ENCODE assay signal across 8 cellular contexts in genomic region chr10:102645741-102646609, GRCh38. TPM values are rescaled to one million over a fixed set of nuclear protein-coding genes. Genes with fewer than 3 reads are reported as not detected.
DNase-seq lines count a peak whose midpoint lies in the region; ATAC-seq, FAIRE-seq and TF ChIP-seq lines count a peak whose summit lies in the region.

No MANE protein-coding gene starts in this region.

- H3K36me3 Mint-ChIP-seq in activated naive CD4-positive, alpha-beta T cell treated with anti-CD3 and anti-CD28 coated beads, Interleukin-2, amount 10 ng/mL, durations not matched to agents 7 days and 5 days: peaks cover 10% of the 10 kb centered on the region
- no peaks in the 10 kb centered on the region for H3K36me3 Mint-ChIP-seq in glutamatergic neuron (ENCODE audit: unreplicated experiment)

- DNase-seq in GM19239 (ENCODE audit: insufficient read length, low spot score) (no peak), SK-MEL-5 (ENCODE audit: low read depth, low spot score) (peak; percentile 28), glutamatergic neuron (peak; percentile 76), pancreas (peak; percentile 68 to 86 (median 78)), tibial nerve (ENCODE audit: low spot score in 2 of 2) (peak; percentile 90 to 94)
- DNase-seq in activated naive CD4-positive, alpha-beta T cell treated with anti-CD3 and anti-CD28 coated beads, Interleukin-2, amount 10 ng/mL, durations not matched to agents 7 days and 5 days: peak; percentile 81

- peak; percentile 85 to 86 for TF ChIP-seq POLR2A in tibial nerve (IDR thresholded peaks at IDR 0.05)

- peak overlapping the region; percentile 92 for H3K4me3 Mint-ChIP-seq in activated naive CD4-positive, alpha-beta T cell treated with anti-CD3 and anti-CD28 coated beads, Interleukin-2, amount 10 ng/mL, durations not matched to agents 7 days and 5 days
- H3K4me3 Mint-ChIP-seq in glutamatergic neuron (ENCODE audit: unreplicated experiment): peak overlapping the region; percentile 99

- H3K27me3 Mint-ChIP-seq in activated naive CD4-positive, alpha-beta T cell treated with anti-CD3 and anti-CD28 coated beads, Interleukin-2, amount 10 ng/mL, durations not matched to agents 7 days and 5 days: no peaks in the 10 kb centered on the region
- H3K27me3 Mint-ChIP-seq in glutamatergic neuron (ENCODE audit: unreplicated experiment): peaks cover 31% of the 10 kb centered on the region

- peaks cover 55% of the 10 kb centered on the region for H3K4me1 Mint-ChIP-seq in activated naive CD4-positive, alpha-beta T cell treated with anti-CD3 and anti-CD28 coated beads, Interleukin-2, amount 10 ng/mL, durations not matched to agents 7 days and 5 days
- H3K4me1 Mint-ChIP-seq in glutamatergic neuron (ENCODE audit: low read depth, unreplicated experiment): peaks cover 29% of the 10 kb centered on the region

- 1% methylated on average over 29 of the region's 29 CpGs for WGBS in pancreas, 2 donors
- WGBS in tibial nerve, 2 donors: 0% methylated on average over 17 to 21 of the region's 29 CpGs

- peak overlapping the region; percentile 97 for H3K9ac ChIP-seq in BLaER1

- peak overlapping the region; percentile 97 for H3K4me2 ChIP-seq in BLaER1

- TF ChIP-seq CTCF in glutamatergic neuron (IDR thresholded peaks at IDR 0.05; ENCODE audit: partially characterized antibody, unreplicated experiment) (no peak), pancreas (IDR thresholded peaks at IDR 0.05) (no peak), tibial nerve (IDR thresholded peaks at IDR 0.05) (peak in 2 of 5 experiments; percentile 37 to 38)

- H3K27ac ChIP-seq in BLaER1 (peak overlapping the region; percentile 98), pancreas (peak overlapping the region; percentile 95 to 99 (median 98)), tibial nerve (peak overlapping the region; percentile 99 to 100 (median 99))

- H3K9me3 Mint-ChIP-seq in activated naive CD4-positive, alpha-beta T cell treated with anti-CD3 and anti-CD28 coated beads, Interleukin-2, amount 10 ng/mL, durations not matched to agents 7 days and 5 days: no peaks in the 10 kb centered on the region
- peaks cover 31% of the 10 kb centered on the region for H3K9me3 Mint-ChIP-seq in glutamatergic neuron (ENCODE audit: unreplicated experiment)

- H3K27me3 ChIP-seq in BLaER1: no peaks in the 10 kb centered on the region
- H3K27me3 ChIP-seq in pancreas: no peaks in the 10 kb centered on the region
- H3K27me3 ChIP-seq in tibial nerve: no peaks in the 10 kb centered on the region

- H3K4me3 ChIP-seq in BLaER1 (peak overlapping the region; percentile 95), pancreas (peak overlapping the region; percentile 65 to 90 (median 84)), tibial nerve (peak overlapping the region; percentile 88 to 99 (median 96))

- H4K20me1 ChIP-seq in BLaER1: peaks cover 60% of the 10 kb centered on the region

- in situ Hi-C loops in SK-MEL-5 (cut with HindIII; ENCODE audit: low pct_unique_long_range_greater_than_20kb, low sequenced_read_pairs): no loop called here

- H3K4me1 ChIP-seq in BLaER1 (peaks cover 52% of the 10 kb centered on the region), pancreas (peaks cover 31 to 41% (median 39%) of the 10 kb centered on the region in 3 donors), tibial nerve (peaks cover 0 to 50% (median 44%) of the 10 kb centered on the region in 4 donors)

- peak; percentile 99 for FAIRE-seq in GM19239 (lab: Jason Lieb, UNC)
- no peak for FAIRE-seq in pancreas (lab: Jason Lieb, UNC)

- H3K27ac Mint-ChIP-seq in activated naive CD4-positive, alpha-beta T cell treated with anti-CD3 and anti-CD28 coated beads, Interleukin-2, amount 10 ng/mL, durations not matched to agents 7 days and 5 days: peak overlapping the region; percentile 96
- peak overlapping the region; percentile 99 for H3K27ac Mint-ChIP-seq in glutamatergic neuron (ENCODE audit: unreplicated experiment)

- peaks cover 15% of the 10 kb centered on the region; the same call in 1 of the 2 replicates for H3K36me3 ChIP-seq in BLaER1
- no peaks in the 10 kb centered on the region for H3K36me3 ChIP-seq in pancreas
- peaks cover 0 to 21% (median 0%) of the 10 kb centered on the region in 3 donors for H3K36me3 ChIP-seq in tibial nerve

- CTCF ChIA-PET in activated naive CD4-positive, alpha-beta T cell treated with anti-CD3 and anti-CD28 coated beads, Interleukin-2, amount 10 ng/mL, durations not matched to agents 7 days and 5 days (lab: Charles Lee): interaction anchor here (0.6 to 4.1 kb wide), 7 partner anchors 10 to 68 kb away, joined by 3 to 17 read pairs (median 6); partner anchors contain the start of genes ARL3 and SFXN2

- H3K9me3 ChIP-seq in BLaER1 (no peaks in the 10 kb centered on the region), pancreas (no peaks in the 10 kb centered on the region), tibial nerve (no peaks in the 10 kb centered on the region)

- intact Hi-C loops in pancreas (cut with DNase I): no loop called here

- peak; percentile 34 for ATAC-seq in HG03460 (IDR thresholded peaks at IDR 0.05; ENCODE audit: unreplicated experiment)
- ATAC-seq in pancreas: peak; percentile 7 to 30 (median 12)

- peak; percentile 60 to 98 for TF ChIP-seq EP300 in tibial nerve (IDR thresholded peaks at IDR 0.05)

RNA-seq across cellular contexts. Expression of gene TRIM8, which starts 1.7 kb away (rescaled TPM):
- 11.7 and 21.6 TPM in 2 replicates for total RNA-seq in SK-MEL-5 (2014; rRNA removed; shearing (Covaris generic))
- polyA plus RNA-seq in SK-MEL-5 (2015; cell fraction: cytosol; rRNA removed): 40.8 and 42.8 TPM in 2 replicates
- 13.8 and 15.5 TPM in 2 replicates for polyA plus RNA-seq in SK-MEL-5 (2015; cell fraction: nucleus; rRNA removed)
- total RNA-seq in glutamatergic neuron (ENCODE audit: unreplicated experiment): 74.8 TPM
- 100 to 1,000 TPM in 1 of 6 donors, 10 to 100 TPM in 5; 65.2 to 106 (median 76.7) TPM for total RNA-seq in pancreas
- polyA plus RNA-seq in pancreas: 10 to 100 TPM; 42.2 to 53.2 TPM
- total RNA-seq in tibial nerve: 100 to 1,000 TPM; 156 to 206 (median 157) TPM
